Comparison of ENCODE assay signal across 8 cellular contexts in the genomic region with DNA sequence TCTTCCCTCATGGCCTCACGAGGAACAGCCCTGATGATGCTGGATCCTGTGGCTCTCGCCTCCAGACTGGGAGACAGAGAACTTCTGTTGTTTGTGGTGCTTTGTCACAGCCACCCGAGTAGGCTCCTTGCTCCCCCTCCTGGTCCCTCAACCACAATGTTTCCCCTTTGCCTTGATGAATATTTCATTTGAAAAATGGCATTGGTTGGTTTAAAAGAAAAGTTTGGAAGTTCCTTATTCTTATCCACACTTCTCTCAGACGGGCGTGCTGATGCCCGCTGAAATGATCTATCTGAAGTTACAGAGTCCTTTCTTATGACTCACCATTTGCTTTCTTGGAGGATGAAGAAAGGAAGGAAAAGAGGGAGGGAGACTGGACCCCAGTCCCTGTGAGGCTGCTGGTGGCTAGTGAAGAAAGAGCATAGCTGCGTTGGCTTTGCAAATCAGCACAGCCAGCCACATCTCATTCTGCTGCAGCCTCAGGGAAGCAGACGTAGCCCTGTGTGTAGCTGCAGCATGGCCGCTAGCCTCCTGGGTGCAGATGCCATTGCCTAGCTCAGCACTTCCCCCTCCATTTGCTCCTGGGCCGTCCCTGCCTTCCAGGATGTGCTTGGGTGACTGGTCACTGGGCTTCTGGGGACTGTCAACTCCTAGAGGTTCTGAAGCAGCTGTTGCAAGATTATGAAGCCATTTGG.
A peak's percentile ranks its signal among the peaks of the same experiment; 100 is the strongest.
DNase-seq lines count a peak whose midpoint lies in the region; FAIRE-seq and TF ChIP-seq lines count a peak whose summit lies in the region.

No MANE protein-coding gene starts in this region.

- WGBS in tibial nerve, 2 donors, result 29 to 33% methylated on average over 10 of the region's 10 CpGs
- 50% methylated on average over 9 of the region's 10 CpGs for WGBS in suprapubic skin

- H3K4me1 ChIP-seq in tibial nerve (peaks cover 0 to 37% (median 6%) of the 10 kb centered on the region in 4 donors), suprapubic skin (peaks cover 10% of the 10 kb centered on the region)

- H3K27ac ChIP-seq in tibial nerve (peak overlapping the region in 3 of 4 donors; percentile 13 to 65 (median 30)), suprapubic skin (no peak overlapping the region)

- TF ChIP-seq CTCF in tibial nerve (IDR thresholded peaks at IDR 0.05), result peak; percentile 33 to 69 (median 48)
- TF ChIP-seq CTCF in suprapubic skin (IDR thresholded peaks at IDR 0.05), result peak in 1 of 2 donors; percentile 18

- H3K36me3 ChIP-seq in MG63 (no peaks in the 10 kb centered on the region), tibial nerve (no peaks in the 10 kb centered on the region), suprapubic skin (no peaks in the 10 kb centered on the region)

- FAIRE-seq in endometrium (lab: Jason Lieb, UNC), result peak; percentile 71

- H3K9me3 ChIP-seq in MG63 (no peaks in the 10 kb centered on the region), tibial nerve (no peaks in the 10 kb centered on the region), suprapubic skin (no peaks in the 10 kb centered on the region)

- no peaks in the 10 kb centered on the region for H3K9me3 Mint-ChIP-seq in activated CD4-positive, alpha-beta memory T cell treated with anti-CD3 and anti-CD28 coated beads for 36 hours

- TF ChIP-seq EP300 in tibial nerve (IDR thresholded peaks at IDR 0.05) (peak in 1 of 2 donors; percentile 42), suprapubic skin (IDR thresholded peaks at IDR 0.05) (no peak)

- DNase-seq in ELR (ENCODE audit: low read depth), result peak; percentile 53
- DNase-seq in MG63, result peak; percentile 30
- peak; percentile 57 for DNase-seq in activated CD4-positive, alpha-beta memory T cell treated with anti-CD3 and anti-CD28 coated beads for 36 hours
- peak; percentile 51 for DNase-seq in myocyte (ENCODE audit: low read depth)
- peak in 1 of 2 donors; percentile 40 for DNase-seq in tibial nerve (ENCODE audit: low spot score in 2 of 2)
- DNase-seq in germinal center (ENCODE audit: low spot score), result no peak
- DNase-seq in suprapubic skin (ENCODE audit: low spot score in 2 of 2), result no peak

- CTCF ChIA-PET in activated CD4-positive, alpha-beta memory T cell treated with anti-CD3 and anti-CD28 coated beads for 36 hours (lab: Charles Lee), result interaction anchor here (1.0 to 1.1 kb wide), 3 partner anchors 12 to 334 kb away, joined by 3 to 4 read pairs (median 3); no protein-coding TSS in a partner anchor

- intact Hi-C loops in activated CD4-positive, alpha-beta memory T cell treated with anti-CD3 and anti-CD28 coated beads for 36 hours (cut with micrococcal nuclease), result loop anchor here (5.0 kb wide), 1 partner anchor 339 kb away; no protein-coding TSS in a partner anchor

- H3K4me3 Mint-ChIP-seq in activated CD4-positive, alpha-beta memory T cell treated with anti-CD3 and anti-CD28 coated beads for 36 hours, result no peak overlapping the region

- no peak overlapping the region for H3K4me3 ChIP-seq in MG63
- no peak overlapping the region for H3K4me3 ChIP-seq in tibial nerve
- no peak overlapping the region for H3K4me3 ChIP-seq in suprapubic skin

- TF ChIP-seq POLR2A in tibial nerve (IDR thresholded peaks at IDR 0.05) (no peak), suprapubic skin (IDR thresholded peaks at IDR 0.05) (no peak)

- H3K27ac Mint-ChIP-seq in activated CD4-positive, alpha-beta memory T cell treated with anti-CD3 and anti-CD28 coated beads for 36 hours, result no peak overlapping the region

- H3K36me3 Mint-ChIP-seq in activated CD4-positive, alpha-beta memory T cell treated with anti-CD3 and anti-CD28 coated beads for 36 hours, result no peaks in the 10 kb centered on the region

- peaks cover 16% of the 10 kb centered on the region for H3K4me1 Mint-ChIP-seq in activated CD4-positive, alpha-beta memory T cell treated with anti-CD3 and anti-CD28 coated beads for 36 hours (ENCODE audit: low read depth)

- H3K27me3 Mint-ChIP-seq in activated CD4-positive, alpha-beta memory T cell treated with anti-CD3 and anti-CD28 coated beads for 36 hours, result no peaks in the 10 kb centered on the region

- no peaks in the 10 kb centered on the region for H3K27me3 ChIP-seq in MG63
- no peaks in the 10 kb centered on the region for H3K27me3 ChIP-seq in tibial nerve
- no peaks in the 10 kb centered on the region for H3K27me3 ChIP-seq in suprapubic skin

- POLR2A ChIA-PET in activated CD4-positive, alpha-beta memory T cell treated with anti-CD3 and anti-CD28 coated beads for 36 hours (lab: Charles Lee), result no interaction called here

Comparison
In these comparisons a context has a peak if more than half of its experiments do, and no peak if none do; other contexts are left out.
1. DNase-seq: peak in ELR (single experiment), MG63 (single experiment), activated CD4-positive, alpha-beta memory T cell treated with anti-CD3 and anti-CD28 coated beads for 36 hours (single experiment) and myocyte (single experiment); none in germinal center (single experiment) and suprapubic skin (0 of 2).